ENCODE assay signal across 11 cellular contexts in the genomic region with DNA sequence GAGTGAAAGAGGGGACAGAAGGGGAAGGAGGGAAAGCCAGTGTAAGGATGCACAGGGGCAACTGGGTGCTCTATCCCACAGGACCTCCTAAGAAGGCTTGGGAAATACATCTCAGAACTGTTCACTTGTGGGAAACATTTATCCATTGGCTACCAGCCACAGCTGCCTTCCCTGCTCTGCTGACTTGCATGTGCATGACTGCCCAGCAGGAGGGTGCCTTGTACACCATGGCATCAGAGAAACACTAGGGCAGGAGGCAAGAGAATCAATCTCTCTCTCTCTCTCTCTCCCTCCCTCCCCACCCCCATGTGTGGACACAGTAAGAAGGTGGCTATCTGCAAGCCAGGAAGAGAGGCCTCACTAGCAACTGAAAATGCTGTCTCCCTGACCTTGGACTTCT.
DNase-seq lines count a peak whose midpoint lies in the region; ATAC-seq, FAIRE-seq and TF ChIP-seq lines count a peak whose summit lies in the region.
"Had no signal": no experiment of that assay in that cellular context is flagged by ENCODE, and none has a peak within 500 bp of the region (broad histone marks: within the 10 kb centered on the region; RNA-seq: fewer than 3 reads in every experiment).

No MANE protein-coding gene starts in this region.

- H4K8ac ChIP-seq in H9 (replicated peaks; ENCODE audit: insufficient read length, low read depth, low read length) = no peak overlapping the region

- no peak overlapping the region for H3K4me2 ChIP-seq in endothelial cell of umbilical vein (ENCODE audit: insufficient read depth, low read length)
- H3K4me2 ChIP-seq in H9 (ENCODE audit: insufficient read depth, insufficient read length, low read length) = no peak overlapping the region

- CTCF ChIA-PET in endothelial cell of umbilical vein (lab: Charles Lee) = interaction anchor here (0.7 to 10.4 kb wide), 14 partner anchors 10 to 256 kb away, joined by 3 to 351 read pairs (median 5); partner anchors contain the start of gene PXYLP1

- no peak overlapping the region for H3K4me3 Mint-ChIP-seq in activated naive CD8-positive, alpha-beta T cell treated with anti-CD3 and anti-CD28 coated beads, Interleukin-2, amount 10 ng/mL, durations not matched to agents 7 days and 5 days
- no peak overlapping the region for H3K4me3 Mint-ChIP-seq in activated naive CD8-positive, alpha-beta T cell treated with anti-CD3 and anti-CD28 coated beads, Interleukin-2, amount 50 U/mL, for 24 hours
- no peak overlapping the region for H3K4me3 Mint-ChIP-seq in H9
- H3K4me3 Mint-ChIP-seq: stimulated activated naive CD8-positive, alpha-beta T cell treated with anti-CD3 and anti-CD28 coated beads, Interleukin-15, Interleukin-2, amounts not matched to agents 100 ng/mL and 50 ng/mL, for 24 hours had no signal

- H4K5ac ChIP-seq in H9 (ENCODE audit: insufficient read length, low read depth, low read length) = no peak overlapping the region

- no peak for FAIRE-seq in endothelial cell of umbilical vein (lab: Jason Lieb, UNC)
- FAIRE-seq: K562 had no signal

- H3K79me2 ChIP-seq in endothelial cell of umbilical vein (ENCODE audit: control insufficient read depth, insufficient read depth, low read length) = no peaks in the 10 kb centered on the region
- no peaks in the 10 kb centered on the region for H3K79me2 ChIP-seq in H9 (ENCODE audit: insufficient read depth, low read length)

- no peak for DNase-seq in activated naive CD8-positive, alpha-beta T cell treated with anti-CD3 and anti-CD28 coated beads, Interleukin-2, amount 10 ng/mL, durations not matched to agents 7 days and 5 days
- no peak for DNase-seq in activated naive CD8-positive, alpha-beta T cell treated with anti-CD3 and anti-CD28 coated beads, Interleukin-2, amount 50 U/mL, for 24 hours
- DNase-seq in NB4 (ENCODE audit: low read depth) (peak; percentile 23), endothelial cell of umbilical vein (ENCODE audit: low read depth, low spot score) (peak; percentile 27), stromal cell of bone marrow (ENCODE audit: low read depth) (peak; percentile 45), H9 (no peak), NCI-H526 treated with DMSO at 0.1 percent for 48 hours (lab: John Stamatoyannopoulos, UW) (no peak), ecto neural progenitor cell (ENCODE audit: low spot score) (no peak)
- DNase-seq: amniotic stem cell had no signal

- no TSS peak for BruUV-seq in endothelial cell of umbilical vein (replicated peaks; lab: Mats Ljungman, UMichigan)

- H4K91ac ChIP-seq in H9 (ENCODE audit: insufficient read length, low read depth, low read length) = no peak overlapping the region

- no peak overlapping the region for H3K4me3 ChIP-seq in NB4 (ENCODE audit: low read depth, low read length)
- H3K4me3 ChIP-seq in endothelial cell of umbilical vein (replicated peaks in 1 of 3; ENCODE audit: insufficient read depth in 1 of 3, low read depth in 1 of 3, low read length in 3 of 3) = no peak overlapping the region
- H3K4me3 ChIP-seq: K562 had no signal

- no peak overlapping the region for H2BK5ac ChIP-seq in H9 (ENCODE audit: insufficient read length, low read length)

- peak; percentile 28 for ATAC-seq in activated naive CD8-positive, alpha-beta T cell treated with anti-CD3 and anti-CD28 coated beads, Interleukin-2, amount 10 ng/mL, durations not matched to agents 7 days and 5 days (ENCODE audit: low read depth)
- no peak for ATAC-seq in activated naive CD8-positive, alpha-beta T cell treated with anti-CD3 and anti-CD28 coated beads, Interleukin-2, amount 50 U/mL, for 24 hours
- ATAC-seq: K562 had no signal

- no peak overlapping the region for H3K27ac Mint-ChIP-seq in activated naive CD8-positive, alpha-beta T cell treated with anti-CD3 and anti-CD28 coated beads, Interleukin-2, amount 10 ng/mL, durations not matched to agents 7 days and 5 days
- H3K27ac Mint-ChIP-seq in activated naive CD8-positive, alpha-beta T cell treated with anti-CD3 and anti-CD28 coated beads, Interleukin-2, amount 50 U/mL, for 24 hours = no peak overlapping the region
- H3K27ac Mint-ChIP-seq in H9 = no peak overlapping the region
- H3K27ac Mint-ChIP-seq: stimulated activated naive CD8-positive, alpha-beta T cell treated with anti-CD3 and anti-CD28 coated beads, Interleukin-15, Interleukin-2, amounts not matched to agents 100 ng/mL and 50 ng/mL, for 24 hours had no signal

- no peak overlapping the region for H3K27ac ChIP-seq in endothelial cell of umbilical vein (ENCODE audit: insufficient read depth, low read depth, low read length)
- H3K27ac ChIP-seq in H9 (ENCODE audit: insufficient read length, low read depth, low read length) = no peak overlapping the region

- no peak overlapping the region for H3K56ac ChIP-seq in H9 (ENCODE audit: insufficient read length, low read depth, low read length)

- H3K4ac ChIP-seq in H9 (ENCODE audit: low read depth, low read length) = no peak overlapping the region

- no peaks in the 10 kb centered on the region for H3K79me1 ChIP-seq in H9 (ENCODE audit: insufficient read depth, low read depth, low read length, poor library complexity, severe bottlenecking)

- peaks cover 0 to 6% of the 10 kb centered on the region in 2 experiments for H3K27me3 ChIP-seq in endothelial cell of umbilical vein (ENCODE audit: control insufficient read depth in 2 of 2, insufficient read depth in 2 of 2, low read length in 2 of 2)
- no peaks in the 10 kb centered on the region for H3K27me3 ChIP-seq in H9 (ENCODE audit: insufficient read depth, low read length)

- H3K27me3 Mint-ChIP-seq in activated naive CD8-positive, alpha-beta T cell treated with anti-CD3 and anti-CD28 coated beads, Interleukin-2, amount 10 ng/mL, durations not matched to agents 7 days and 5 days = no peaks in the 10 kb centered on the region
- no peaks in the 10 kb centered on the region for H3K27me3 Mint-ChIP-seq in activated naive CD8-positive, alpha-beta T cell treated with anti-CD3 and anti-CD28 coated beads, Interleukin-2, amount 50 U/mL, for 24 hours
- H3K27me3 Mint-ChIP-seq in H9 (ENCODE audit: low read depth) = peaks cover 23% of the 10 kb centered on the region
- H3K27me3 Mint-ChIP-seq: stimulated activated naive CD8-positive, alpha-beta T cell treated with anti-CD3 and anti-CD28 coated beads, Interleukin-15, Interleukin-2, amounts not matched to agents 100 ng/mL and 50 ng/mL, for 24 hours had no signal

- H3K36me3 ChIP-seq in endothelial cell of umbilical vein (ENCODE audit: control insufficient read depth in 2 of 2, extremely low read depth in 1 of 2, insufficient read depth in 2 of 2, low read length in 2 of 2) = no peaks in the 10 kb centered on the region

- H3K23me2 ChIP-seq in H9 (ENCODE audit: insufficient read length, low read depth, low read length, poor library complexity, severe bottlenecking) = no peaks in the 10 kb centered on the region

- H3K9me1 ChIP-seq in endothelial cell of umbilical vein (replicated peaks; ENCODE audit: control insufficient read depth, extremely low read depth, insufficient read depth, low read length) = no peaks in the 10 kb centered on the region

- no peak overlapping the region for H3K18ac ChIP-seq in H9 (ENCODE audit: insufficient read length, low read depth, low read length)

- no peak overlapping the region for H2BK120ac ChIP-seq in H9 (ENCODE audit: low read depth, low read length, poor library complexity, severe bottlenecking)

- no peaks in the 10 kb centered on the region for H3K36me3 Mint-ChIP-seq in activated naive CD8-positive, alpha-beta T cell treated with anti-CD3 and anti-CD28 coated beads, Interleukin-2, amount 10 ng/mL, durations not matched to agents 7 days and 5 days
- H3K36me3 Mint-ChIP-seq in activated naive CD8-positive, alpha-beta T cell treated with anti-CD3 and anti-CD28 coated beads, Interleukin-2, amount 50 U/mL, for 24 hours (ENCODE audit: low read depth) = no peaks in the 10 kb centered on the region
- H3K36me3 Mint-ChIP-seq in H9 (ENCODE audit: insufficient read depth in 1 of 3, low read depth in 3 of 3) = peaks cover 4 to 7% (median 6%) of the 10 kb centered on the region in 3 experiments

- POLR2A ChIA-PET in activated naive CD8-positive, alpha-beta T cell treated with anti-CD3 and anti-CD28 coated beads, Interleukin-2, amount 10 ng/mL, durations not matched to agents 7 days and 5 days (lab: Charles Lee) = interaction anchor here (0.6 to 0.9 kb wide), 3 partner anchors 39 to 148 kb away, joined by 4 to 5 read pairs (median 4); partner anchors contain the start of gene PXYLP1
- POLR2A ChIA-PET in endothelial cell of umbilical vein (lab: Charles Lee) = no interaction called here

- no peak overlapping the region for H2BK20ac ChIP-seq in H9 (ENCODE audit: low read depth, low read length, poor library complexity, severe bottlenecking)

- TF ChIP-seq CTCF in NB4 (IDR thresholded peaks at IDR 0.05; ENCODE audit: low read depth, low read length) = no peak
- TF ChIP-seq CTCF in endothelial cell of umbilical vein (IDR thresholded peaks at IDR 0.05; ENCODE audit: extremely low read depth in 1 of 2, insufficient read depth in 1 of 2, low read depth in 1 of 2, low read length in 2 of 2) = peak; percentile 4 to 24
- no peak for TF ChIP-seq CTCF in H9 (conservative IDR thresholded peaks at IDR 0.05)

- dilution Hi-C loops in endothelial cell of umbilical vein (cut with MboI; ENCODE audit: extremely low pct_ligation_motif_present, low sequenced_read_pairs) = no loop called here

- no peak for TF ChIP-seq POLR2A in NB4 (IDR thresholded peaks at IDR 0.05; ENCODE audit: extremely low read depth, insufficient read length)
- no peak for TF ChIP-seq POLR2A in endothelial cell of umbilical vein (IDR thresholded peaks at IDR 0.05; ENCODE audit: low read depth, low read length)

- no peak overlapping the region for H2AFZ ChIP-seq in endothelial cell of umbilical vein (ENCODE audit: low read depth, low read length)
- no peak overlapping the region for H2AFZ ChIP-seq in H9 (ENCODE audit: low read length)

- no peak overlapping the region for H2BK12ac ChIP-seq in H9 (ENCODE audit: insufficient read length, low read depth, low read length)

- H2BK15ac ChIP-seq in H9 (ENCODE audit: low read depth, low read length) = no peak overlapping the region

- no peaks in the 10 kb centered on the region for H4K20me1 ChIP-seq in endothelial cell of umbilical vein (replicated peaks; ENCODE audit: control insufficient read depth, extremely low read depth, insufficient read depth, low read length)
- H4K20me1 ChIP-seq in H9 (ENCODE audit: control insufficient read depth, insufficient read depth, insufficient read length) = no peaks in the 10 kb centered on the region

- H3K14ac ChIP-seq in H9 (ENCODE audit: insufficient read depth, low read length) = no peak overlapping the region

- peaks cover 44% of the 10 kb centered on the region for H3K4me1 Mint-ChIP-seq in activated naive CD8-positive, alpha-beta T cell treated with anti-CD3 and anti-CD28 coated beads, Interleukin-2, amount 10 ng/mL, durations not matched to agents 7 days and 5 days
- H3K4me1 Mint-ChIP-seq in activated naive CD8-positive, alpha-beta T cell treated with anti-CD3 and anti-CD28 coated beads, Interleukin-2, amount 50 U/mL, for 24 hours = peaks cover 50% of the 10 kb centered on the region
- peaks cover 4 to 11% of the 10 kb centered on the region in 2 experiments; a peak in 3 of 4 replicates for H3K4me1 Mint-ChIP-seq in H9

- no peaks in the 10 kb centered on the region for H3K9me3 Mint-ChIP-seq in activated naive CD8-positive, alpha-beta T cell treated with anti-CD3 and anti-CD28 coated beads, Interleukin-2, amount 10 ng/mL, durations not matched to agents 7 days and 5 days
- H3K9me3 Mint-ChIP-seq in activated naive CD8-positive, alpha-beta T cell treated with anti-CD3 and anti-CD28 coated beads, Interleukin-2, amount 50 U/mL, for 24 hours = no peaks in the 10 kb centered on the region
- H3K9me3 Mint-ChIP-seq in H9 = peaks cover 4 to 6% of the 10 kb centered on the region in 2 experiments
- H3K9me3 Mint-ChIP-seq: stimulated activated naive CD8-positive, alpha-beta T cell treated with anti-CD3 and anti-CD28 coated beads, Interleukin-15, Interleukin-2, amounts not matched to agents 100 ng/mL and 50 ng/mL, for 24 hours had no signal

- H3K9ac ChIP-seq in endothelial cell of umbilical vein (replicated peaks; ENCODE audit: extremely low read depth, insufficient read depth, low read length) (no peak overlapping the region), H9 (ENCODE audit: extremely low read depth, insufficient read length, low read length) (no peak overlapping the region)

- no peak overlapping the region for H3T11ph ChIP-seq in H9 (ENCODE audit: low read length)

- no peaks in the 10 kb centered on the region for H3K4me1 ChIP-seq in endothelial cell of umbilical vein (ENCODE audit: control insufficient read depth, extremely low read depth, insufficient read depth, low read length)
- H3K4me1 ChIP-seq in H9 (ENCODE audit: insufficient read depth, low read length) = no peaks in the 10 kb centered on the region

- H3K9me3 ChIP-seq in endothelial cell of umbilical vein (replicated peaks; ENCODE audit: control insufficient read depth, insufficient read depth, low read length) = no peaks in the 10 kb centered on the region
- H3K9me3 ChIP-seq in H9 (ENCODE audit: control insufficient read depth, low read depth, low read length) = no peaks in the 10 kb centered on the region

- no peak overlapping the region for H3K23ac ChIP-seq in H9 (ENCODE audit: insufficient read length, low read depth, low read length)

- no peak overlapping the region for H2AK5ac ChIP-seq in H9 (ENCODE audit: insufficient read length, low read length)

- intact Hi-C loops in endothelial cell of umbilical vein (cut with micrococcal nuclease) = loop anchor here (10.0 kb wide), 1 partner anchor 339 kb away; no protein-coding TSS in a partner anchor

Comparison
In these comparisons a context has a peak if more than half of its experiments do, and no peak if none do; other contexts are left out.
1. DNase-seq: peak in NB4 (single experiment), endothelial cell of umbilical vein (single experiment) and stromal cell of bone marrow (single experiment); none in activated naive CD8-positive, alpha-beta T cell treated with anti-CD3 and anti-CD28 coated beads, Interleukin-2, amount 10 ng/mL, durations not matched to agents 7 days and 5 days (single experiment), activated naive CD8-positive, alpha-beta T cell treated with anti-CD3 and anti-CD28 coated beads, Interleukin-2, amount 50 U/mL, for 24 hours (single experiment), H9 (single experiment), NCI-H526 treated with DMSO at 0.1 percent for 48 hours (single experiment) and ecto neural progenitor cell (single experiment).
2. CTCF ChIP-seq: peak in endothelial cell of umbilical vein (2 of 2); none in NB4 (single experiment) and H9 (single experiment).